8 cellular contexts compared by ENCODE assay signal in the genomic region with DNA sequence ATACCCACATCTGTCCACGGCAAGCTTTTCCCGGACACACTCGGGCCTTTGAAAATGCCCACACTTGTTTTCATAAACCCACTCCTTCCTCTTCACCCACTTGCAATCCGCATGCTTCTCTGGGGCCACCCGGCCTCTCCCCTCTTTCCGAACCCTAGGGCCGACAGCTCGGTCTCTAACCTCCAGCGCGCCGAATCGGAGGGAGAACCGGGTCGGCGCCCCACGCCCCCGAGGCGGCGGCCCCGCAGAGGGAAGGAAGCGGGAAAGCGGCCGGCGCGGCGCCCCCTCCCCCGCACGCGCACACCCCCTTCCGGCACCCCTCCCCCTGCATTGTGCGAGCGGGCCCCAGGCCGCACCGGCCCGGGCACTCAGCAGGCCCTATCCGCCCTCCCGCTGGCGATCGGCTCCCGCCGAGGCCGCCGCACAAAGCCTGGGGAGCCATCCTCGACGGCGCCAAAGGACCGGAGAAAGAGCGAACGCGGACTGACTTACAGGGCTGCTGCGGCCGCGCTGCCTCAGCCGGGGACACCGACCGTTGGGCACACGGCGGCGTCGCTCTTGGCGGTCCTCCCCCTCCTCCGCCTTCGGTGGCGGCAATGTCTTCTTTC. TPM values are rescaled to one million over a fixed set of nuclear protein-coding genes. Genes with fewer than 3 reads are reported as not detected.
A peak's percentile ranks its signal among the peaks of the same experiment; 100 is the strongest.
DNase-seq lines count a peak whose midpoint lies in the region; ATAC-seq lines count a peak whose summit lies in the region.

No MANE protein-coding gene starts in this region.

- H3K4me3 ChIP-seq in mesodermal cell (ENCODE audit: extremely low read depth, insufficient read depth, low read length, poor library complexity, severe bottlenecking), result peak overlapping the region; percentile 68

- H3K4me1 ChIP-seq in mesodermal cell (ENCODE audit: control insufficient read depth, insufficient read depth, low read length, poor library complexity, severe bottlenecking), result peaks cover 39% of the 10 kb centered on the region

- peaks cover 18% of the 10 kb centered on the region for H3K36me3 ChIP-seq in mesodermal cell (ENCODE audit: control insufficient read depth, insufficient read depth, low read length)

- 0% methylated on average over 28 to 39 of the region's 64 CpGs for WGBS in mesodermal cell (ENCODE audit: insufficient coverage in 2 of 2), 2 experiments

- peak overlapping the region; percentile 97 for H3K27ac ChIP-seq in mesodermal cell (ENCODE audit: low read depth, low read length, severe bottlenecking)

- ATAC-seq in HG02759 (IDR thresholded peaks at IDR 0.05; ENCODE audit: unreplicated experiment), result peak; percentile 38

- H3K9me3 ChIP-seq in mesodermal cell (ENCODE audit: control insufficient read depth, low read length), result no peaks in the 10 kb centered on the region

- DNase-seq in NCI-H446 (lab: John Stamatoyannopoulos, UW), result peak; percentile 43 to 77
- DNase-seq in NCI-H446 treated with DMSO at 0.1 percent for 48 hours (lab: John Stamatoyannopoulos, UW), result no peak
- DNase-seq in NCI-H1694 treated with DMSO at 0.1 percent for 48 hours (lab: John Stamatoyannopoulos, UW), result peak; percentile 76
- peak; percentile 41 to 46 for DNase-seq in activated CD4-positive, alpha-beta T cell treated with anti-CD3 and anti-CD28 coated beads, Interleukin-2, amount 50 U/mL, for 4 hours
- peak; percentile 39 for DNase-seq in effector CD8-positive, alpha-beta T cell (lab: John Stamatoyannopoulos, UW)
- DNase-seq in stimulated activated CD8-positive, alpha-beta memory T cell treated with anti-CD3 and anti-CD28 coated beads, Interleukin-2, amount 100 ng/mL, for 1 hour (ENCODE audit: low read depth in 2 of 2), result peak; percentile 13 to 26

RNA-seq across cellular contexts. Expression of a gene that starts 0.4 kb away (rescaled TPM):
- polyA plus RNA-seq in mesodermal cell (2013, experiment 1 of 2), result 55.0 TPM
- 51.8 TPM for polyA plus RNA-seq in mesodermal cell (2013, experiment 2 of 2)
